8 cellular contexts compared by ENCODE assay signal in the genomic region with DNA sequence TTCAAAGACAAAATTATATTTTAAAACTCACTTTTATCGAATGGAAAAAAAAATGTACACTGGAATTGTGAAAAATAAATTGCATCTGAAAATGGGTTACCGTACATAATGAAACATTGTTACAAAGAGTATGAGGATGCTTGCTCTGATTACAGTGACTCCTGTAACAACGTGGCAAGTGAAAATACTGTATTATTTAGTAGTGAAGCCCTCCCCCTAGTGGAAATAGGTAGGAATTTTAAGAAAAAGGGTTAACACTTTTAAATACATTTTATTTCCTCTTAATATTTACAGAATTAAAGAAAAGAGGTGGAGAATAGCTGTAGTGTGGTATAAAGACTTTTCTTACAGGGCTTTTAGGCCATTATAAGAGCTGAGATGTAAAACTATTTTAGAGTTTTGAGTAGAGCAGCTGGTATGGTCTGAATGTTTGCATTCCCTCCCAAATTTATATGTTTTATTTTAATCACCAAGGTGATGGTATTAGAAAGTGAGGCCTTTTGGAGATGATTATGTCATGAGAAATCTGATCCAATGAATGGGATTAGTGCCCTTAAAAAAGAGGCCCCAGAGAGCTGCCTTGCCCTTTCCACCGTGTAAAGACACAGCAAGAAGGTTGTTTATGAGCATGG. TPM values are rescaled to one million over a fixed set of nuclear protein-coding genes. Genes with fewer than 3 reads are reported as not detected.
DNase-seq lines count a peak whose midpoint lies in the region; ATAC-seq, FAIRE-seq and TF ChIP-seq lines count a peak whose summit lies in the region.

No MANE protein-coding gene starts in this region.

- no peak overlapping the region for H3K4me3 ChIP-seq in AG09309 (ENCODE audit: control insufficient read depth, low read depth, low read length)
- H3K4me3 ChIP-seq in OCI-LY1 (ENCODE audit: low read depth, low read length, poor library complexity, severe bottlenecking) = no peak overlapping the region
- no peak overlapping the region for H3K4me3 ChIP-seq in coronary artery
- no peak overlapping the region for H3K4me3 ChIP-seq in effector memory CD4-positive, alpha-beta T cell (ENCODE audit: insufficient read depth, low read depth, low read length, poor library complexity, severe bottlenecking)

- H4K20me1 ChIP-seq in OCI-LY1 (ENCODE audit: insufficient read depth, low read length) = no peaks in the 10 kb centered on the region

- H3K9me3 ChIP-seq in OCI-LY1 (ENCODE audit: low read length) = no peaks in the 10 kb centered on the region
- no peaks in the 10 kb centered on the region for H3K9me3 ChIP-seq in effector memory CD4-positive, alpha-beta T cell (ENCODE audit: control insufficient read depth, low read length)

- H3K4me2 ChIP-seq in OCI-LY1 (ENCODE audit: low read length) = no peak overlapping the region

- no peak for TF ChIP-seq POLR2A in GM12892 (IDR thresholded peaks at IDR 0.05; ENCODE audit: low read depth, low read length)

- no peaks in the 10 kb centered on the region for H3K9me2 ChIP-seq in OCI-LY1 (ENCODE audit: low read depth, low read length)

- FAIRE-seq in GM12892 (lab: Jason Lieb, UNC) = peak; percentile 94

- no peak overlapping the region for H3K9ac ChIP-seq in OCI-LY1 (ENCODE audit: low read length)

- peaks cover 11% of the 10 kb centered on the region; the same call in 1 of the 2 replicates for H3K36me3 ChIP-seq in OCI-LY1 (ENCODE audit: insufficient read depth, low read length)
- H3K36me3 ChIP-seq in effector memory CD4-positive, alpha-beta T cell (ENCODE audit: control insufficient read depth, insufficient read depth, low read length) = no peaks in the 10 kb centered on the region

- no peaks in the 10 kb centered on the region for H3K27me3 ChIP-seq in OCI-LY1 (ENCODE audit: insufficient read depth, low read length)
- no peaks in the 10 kb centered on the region for H3K27me3 ChIP-seq in effector memory CD4-positive, alpha-beta T cell (replicated peaks; ENCODE audit: control insufficient read depth, insufficient read depth, low read length, poor library complexity, severe bottlenecking)

- H3K79me2 ChIP-seq in OCI-LY1 (ENCODE audit: insufficient read depth, low read length) = no peaks in the 10 kb centered on the region

- TF ChIP-seq CTCF in AG09309 (IDR thresholded peaks at IDR 0.05; ENCODE audit: control insufficient read depth, insufficient read depth, low read depth, low read length, missing control alignments) (peak; percentile 46), OCI-LY1 (IDR thresholded peaks at IDR 0.05; ENCODE audit: low read length) (peak; percentile 59), coronary artery (IDR thresholded peaks at IDR 0.05) (peak; percentile 75)

- DNase-seq in AG09309 (ENCODE audit: low read depth) = peak; percentile 28
- no peak for DNase-seq in GM12892 (ENCODE audit: insufficient read length)
- peak; percentile 71 for DNase-seq in HT-29 (ENCODE audit: low spot score)
- DNase-seq in coronary artery (ENCODE audit: low spot score) = no peak
- peak; percentile 56 to 76 for DNase-seq in lung microvascular endothelial cell (ENCODE audit: low read depth in 2 of 2)
- no peak for DNase-seq in effector memory CD4-positive, alpha-beta T cell

- ATAC-seq in HG02678 (IDR thresholded peaks at IDR 0.05; ENCODE audit: unreplicated experiment) = no peak

- H2AFZ ChIP-seq in OCI-LY1 (ENCODE audit: low read length) = no peak overlapping the region

- H3K27ac ChIP-seq in OCI-LY1 (ENCODE audit: low read depth, low read length, poor library complexity, severe bottlenecking) (no peak overlapping the region), coronary artery (no peak overlapping the region)
- H3K27ac ChIP-seq in effector memory CD4-positive, alpha-beta T cell (ENCODE audit: insufficient read depth, low read length, poor library complexity, severe bottlenecking) = no peak overlapping the region

- H3K4me1 ChIP-seq in OCI-LY1 (ENCODE audit: insufficient read depth, low read length, severe bottlenecking) = no peaks in the 10 kb centered on the region
- no peaks in the 10 kb centered on the region for H3K4me1 ChIP-seq in effector memory CD4-positive, alpha-beta T cell (ENCODE audit: control insufficient read depth, insufficient read depth, low read length, poor library complexity, severe bottlenecking)

- H3F3A ChIP-seq in OCI-LY1 (ENCODE audit: insufficient read depth, low read length) = no peaks in the 10 kb centered on the region

RNA-seq across cellular contexts. Expression of gene FAM76B, which starts 25.2 kb away (rescaled TPM):
- 28.4 TPM for polyA plus RNA-seq in GM12892 (2012; ENCODE audit: missing spikeins)
- 16.9 and 17.7 TPM in 2 replicates for total RNA-seq in HT-29 (2014; rRNA removed; shearing (Covaris generic))
- total RNA-seq in lung microvascular endothelial cell = 13.1 and 17.7 TPM in 2 replicates

RNA-seq across cellular contexts. Expression of gene CEP57, which starts 25.9 kb away (rescaled TPM):
- 54.3 TPM for polyA plus RNA-seq in GM12892 (2012; ENCODE audit: missing spikeins)
- total RNA-seq in HT-29 (2014; rRNA removed; shearing (Covaris generic)) = 24.8 and 26.0 TPM in 2 replicates
- total RNA-seq in lung microvascular endothelial cell = 20.6 and 24.2 TPM in 2 replicates

Comparison
In these comparisons a context has a peak if more than half of its experiments do, and no peak if none do; other contexts are left out.
1. DNase-seq: peak in AG09309 (single experiment), HT-29 (single experiment) and lung microvascular endothelial cell (2 of 2); none in GM12892 (single experiment), coronary artery (single experiment) and effector memory CD4-positive, alpha-beta T cell (0 of 3).
2. Peak in every context shown above with its lines, with median percentiles within 50 percentile points of each other: CTCF ChIP-seq.